In the genomic region with DNA sequence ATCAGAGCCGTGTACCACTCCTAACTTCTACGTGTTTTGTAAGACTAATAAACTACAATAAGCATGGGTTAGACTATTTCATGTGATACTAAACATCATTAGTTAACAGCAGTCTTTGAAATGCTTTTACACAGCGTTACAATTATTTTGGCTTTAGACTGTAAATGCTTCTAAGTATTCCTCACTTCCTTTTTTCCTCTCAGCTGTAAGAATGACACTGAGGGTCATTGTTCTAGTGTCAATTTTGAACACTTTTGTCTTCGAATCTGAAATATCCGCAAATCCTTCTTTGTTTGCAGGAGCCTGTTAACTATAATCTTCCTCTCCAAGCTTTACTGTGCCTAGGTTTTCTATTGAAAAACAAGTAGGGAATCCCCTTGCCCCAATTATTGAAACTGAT, we compare ENCODE assay signal across 8 cellular contexts. TPM values are rescaled to one million over a fixed set of nuclear protein-coding genes. Genes with fewer than 3 reads are reported as not detected.
DNase-seq lines count a peak whose midpoint lies in the region; ATAC-seq and TF ChIP-seq lines count a peak whose summit lies in the region.

No MANE protein-coding gene starts in this region.

- no peak overlapping the region for H2AFZ ChIP-seq in PC-9

- H4K20me1 ChIP-seq in PC-9 (ENCODE audit: insufficient read depth), result peaks cover 30% of the 10 kb centered on the region

- CTCF ChIA-PET in PC-9 (lab: Charles Lee), result no interaction called here

- TF ChIP-seq EP300 in esophagus muscularis mucosa (IDR thresholded peaks at IDR 0.05), result no peak

- no peaks in the 10 kb centered on the region for H3K27me3 Mint-ChIP-seq in T-helper 1 cell treated with Interleukin-12 subunit alpha and Interleukin-12 subunit beta and Interleukin-4 antibody, amounts not matched to agents 30 μg/mL and 1 μg/mL, for 36 hours (ENCODE audit: low read depth)

- TF ChIP-seq CTCF in PC-9 (conservative IDR thresholded peaks at IDR 0.05) (no peak), esophagus muscularis mucosa (IDR thresholded peaks at IDR 0.05) (no peak), spleen (IDR thresholded peaks at IDR 0.05 in 8 of 11, conservative IDR thresholded peaks at IDR 0.05 in 3 of 11) (no peak), adrenal gland (IDR thresholded peaks at IDR 0.05) (no peak)

- H3K4me1 Mint-ChIP-seq in T-helper 1 cell treated with Interleukin-12 subunit alpha and Interleukin-12 subunit beta and Interleukin-4 antibody, amounts not matched to agents 30 μg/mL and 1 μg/mL, for 36 hours (ENCODE audit: low read depth), result peaks cover 21% of the 10 kb centered on the region

- H3K27ac Mint-ChIP-seq in T-helper 1 cell treated with Interleukin-12 subunit alpha and Interleukin-12 subunit beta and Interleukin-4 antibody, amounts not matched to agents 30 μg/mL and 1 μg/mL, for 36 hours, result peak overlapping the region; percentile 98

- intact Hi-C loops in PC-9 (cut with micrococcal nuclease; ENCODE audit: unreplicated experiment) (loop anchor here (5.0 to 10.0 kb wide), 2 partner anchors 55 to 518 kb away; a partner anchor contains a TSS), esophagus muscularis mucosa (cut with DNase I) (loop anchor here (5.0 kb wide), 1 partner anchor 78 kb away; no protein-coding TSS in a partner anchor), spleen (cut with DNase I; ENCODE audit: low total_unique reads) (loop anchor here (10.0 kb wide), 1 partner anchor 55 kb away; no protein-coding TSS in a partner anchor), adrenal gland (cut with DNase I) (loop anchor here in 1 of 2 donors (10.0 kb wide), 1 partner anchor 925 kb away; no protein-coding TSS in a partner anchor)

- no peak for DNase-seq in T-helper 1 cell
- no peak for DNase-seq in PC-9
- DNase-seq in esophagus muscularis mucosa (ENCODE audit: extremely low spot score), result no peak
- DNase-seq in spleen, result no peak
- DNase-seq in adrenal gland, result no peak
- DNase-seq in DMS53 treated with DMSO at 0.1 percent for 48 hours (lab: John Stamatoyannopoulos, UW; ENCODE audit: unreplicated experiment), result no peak

- peaks cover 10% of the 10 kb centered on the region for H3K36me3 Mint-ChIP-seq in T-helper 1 cell treated with Interleukin-12 subunit alpha and Interleukin-12 subunit beta and Interleukin-4 antibody, amounts not matched to agents 30 μg/mL and 1 μg/mL, for 36 hours (ENCODE audit: low read depth)

- peak overlapping the region; percentile 87 for H3K4me2 ChIP-seq in PC-9

- H3F3A ChIP-seq in PC-9 (ENCODE audit: insufficient read depth, low read depth), result peaks cover 7% of the 10 kb centered on the region; the same call in 1 of the 2 replicates

- H3K79me2 ChIP-seq in PC-9 (ENCODE audit: low read depth), result peaks cover 82% of the 10 kb centered on the region

- H3K36me3 ChIP-seq in PC-9 (ENCODE audit: low read depth), result 0 out of 2 replicates have a peak, but pooled peaks cover 27% of the 10 kb centered on the region
- peaks cover 0 to 16% (median 11%) of the 10 kb centered on the region in 4 donors for H3K36me3 ChIP-seq in esophagus muscularis mucosa
- H3K36me3 ChIP-seq in spleen, result peaks cover 0 to 19% (median 5%) of the 10 kb centered on the region in 6 donors
- H3K36me3 ChIP-seq in adrenal gland (replicated peaks in 1 of 2), result peaks cover 0 to 7% of the 10 kb centered on the region in 2 donors

- no peak overlapping the region for H3K27ac ChIP-seq in PC-9
- H3K27ac ChIP-seq in esophagus muscularis mucosa (replicated peaks in 1 of 4), result no peak overlapping the region
- H3K27ac ChIP-seq in spleen, result peak overlapping the region in 4 of 8 donors; percentile 88 to 92 (median 90)
- H3K27ac ChIP-seq in adrenal gland, result no peak overlapping the region

- H3K27me3 ChIP-seq in PC-9 (ENCODE audit: insufficient read depth, low read depth) (no peaks in the 10 kb centered on the region), esophagus muscularis mucosa (no peaks in the 10 kb centered on the region), spleen (replicated peaks in 1 of 7) (no peaks in the 10 kb centered on the region), adrenal gland (no peaks in the 10 kb centered on the region)

- H3K9me3 ChIP-seq in PC-9 (ENCODE audit: insufficient read depth, low read depth), result no peaks in the 10 kb centered on the region
- no peaks in the 10 kb centered on the region for H3K9me3 ChIP-seq in esophagus muscularis mucosa
- H3K9me3 ChIP-seq in spleen, result no peaks in the 10 kb centered on the region
- H3K9me3 ChIP-seq in adrenal gland (replicated peaks in 1 of 3), result no peaks in the 10 kb centered on the region

- H3K4me1 ChIP-seq in PC-9 (replicated peaks; ENCODE audit: insufficient read depth) (peaks cover 20% of the 10 kb centered on the region), esophagus muscularis mucosa (peaks cover 26 to 59% (median 52%) of the 10 kb centered on the region in 4 donors), spleen (peaks cover 17 to 87% (median 74%) of the 10 kb centered on the region in 6 donors), adrenal gland (replicated peaks in 1 of 2) (peaks cover 19 to 55% of the 10 kb centered on the region in 2 donors)

- ATAC-seq in HG02588 (IDR thresholded peaks at IDR 0.05; ENCODE audit: unreplicated experiment), result no peak

- TF ChIP-seq POLR2A in esophagus muscularis mucosa (IDR thresholded peaks at IDR 0.05; ENCODE audit: low read depth), result no peak
- no peak for TF ChIP-seq POLR2A in spleen (IDR thresholded peaks at IDR 0.05)
- no peak for TF ChIP-seq POLR2A in adrenal gland (IDR thresholded peaks at IDR 0.05)

- POLR2A ChIA-PET in PC-9 (lab: Charles Lee; ENCODE audit: unreplicated experiment), result interaction anchor here (0.6 kb wide), 1 partner anchor 8 kb away, joined by 3 read pairs; no protein-coding TSS in a partner anchor

- peak overlapping the region; percentile 78; the same call in 1 of the 2 replicates for H3K4me3 ChIP-seq in PC-9
- H3K4me3 ChIP-seq in esophagus muscularis mucosa, result peak overlapping the region; percentile 71 to 88 (median 82)
- peak overlapping the region; percentile 0 to 96 (median 74) for H3K4me3 ChIP-seq in spleen
- peak overlapping the region in 1 of 4 donors; percentile 80 for H3K4me3 ChIP-seq in adrenal gland

- H3K9me2 ChIP-seq in PC-9 (ENCODE audit: insufficient read depth), result no peaks in the 10 kb centered on the region

- peak overlapping the region; percentile 96 for H3K4me3 Mint-ChIP-seq in T-helper 1 cell treated with Interleukin-12 subunit alpha and Interleukin-12 subunit beta and Interleukin-4 antibody, amounts not matched to agents 30 μg/mL and 1 μg/mL, for 36 hours

- peaks cover 3% of the 10 kb centered on the region for H3K9me3 Mint-ChIP-seq in T-helper 1 cell treated with Interleukin-12 subunit alpha and Interleukin-12 subunit beta and Interleukin-4 antibody, amounts not matched to agents 30 μg/mL and 1 μg/mL, for 36 hours

- WGBS in esophagus muscularis mucosa, result 37% methylated on average over 5 of the region's 5 CpGs
- WGBS in spleen, 5 donors, result 11 to 13% (median 12%) methylated on average over 5 of the region's 5 CpGs
- WGBS in adrenal gland, 4 donors, result 29 to 41% (median 34%) methylated on average over 5 of the region's 5 CpGs

- BruUV-seq in PC-9 (replicated peaks; lab: Mats Ljungman, UMichigan), result no TSS peak

RNA-seq across cellular contexts. Expression of a gene that starts 1.5 kb away (rescaled TPM):
- 55.1 and 60.6 TPM in 2 replicates for total RNA-seq in PC-9 (2021)
- total RNA-seq in esophagus muscularis mucosa, result 10 to 100 TPM; 35.7 to 78.4 (median 42.5) TPM
- 10 to 100 TPM; 51.5 to 83.5 (median 57.1) TPM for total RNA-seq in spleen
- polyA plus RNA-seq in spleen, result 10 to 100 TPM; 16.9 to 29.9 (median 24.3) TPM
- 10 to 100 TPM; 29.6 to 66.8 (median 50.6) TPM for total RNA-seq in adrenal gland
- 10 to 100 TPM; 14.9 to 72.5 (median 15.8) TPM for polyA plus RNA-seq in adrenal gland

RNA-seq across cellular contexts. Expression of a gene that starts 1.7 kb away (rescaled TPM):
- total RNA-seq in PC-9 (2021), result 16.5 and 20.2 TPM in 2 replicates
- total RNA-seq in esophagus muscularis mucosa, result 10 to 100 TPM; 17.8 to 32.0 (median 21.3) TPM
- total RNA-seq in spleen, result 10 to 100 TPM; 15.2 to 42.2 (median 21.0) TPM
- 10 to 100 TPM; 12.0 to 18.3 (median 16.4) TPM for polyA plus RNA-seq in spleen
- 10 to 100 TPM; 15.6 to 51.6 (median 19.7) TPM for total RNA-seq in adrenal gland
- polyA plus RNA-seq in adrenal gland, result 10 to 100 TPM; 11.8 to 40.3 (median 13.0) TPM
